In genomic region chr2:122886479-122887130, GRCh38 we compare ENCODE assay signal across 21 cellular contexts.
"Had no signal": no experiment of that assay in that cellular context is flagged by ENCODE, and none has a peak within 500 bp of the region (broad histone marks: within the 10 kb centered on the region; RNA-seq: fewer than 3 reads in every experiment).

No MANE protein-coding gene starts in this region.

- H3K36me3 ChIP-seq: brain microvascular endothelial cell, lower lobe of right lung, sigmoid colon, upper lobe of left lung had no signal

- H3K27me3 ChIP-seq: brain microvascular endothelial cell, sigmoid colon, testis, upper lobe of left lung had no signal

- H3K4me1 ChIP-seq: lower lobe of right lung, testis, upper lobe of left lung had no signal

- H3K4me3 ChIP-seq: lower lobe of right lung, sigmoid colon, testis, upper lobe of left lung had no signal

- DNase-seq: activated CD4-positive, alpha-beta T cell treated with anti-CD3 and anti-CD28 coated beads, Interleukin-2, amount 10 ng/mL, durations not matched to agents 24 days and 14 days; activated CD8-positive, alpha-beta T cell treated with anti-CD3 and anti-CD28 coated beads for 36 hours; activated naive CD4-positive, alpha-beta T cell treated with anti-CD3 and anti-CD28 coated beads for 36 hours; activated naive CD8-positive, alpha-beta T cell treated with anti-CD3 and anti-CD28 coated beads, Interleukin-2, amount 50 U/mL, for 24 hours; activated T-cell treated with anti-CD3 and anti-CD28 coated beads, Interleukin-2, amount 50 U/mL, for 24 hours; aorta; brain microvascular endothelial cell; cerebellar nuclear complex; cortex of kidney; head of caudate nucleus; lower lobe of right lung; occipital lobe; posterior cingulate gyrus; sigmoid colon; stimulated activated CD4-positive, alpha-beta T cell treated with anti-CD3 and anti-CD28 coated beads, Interleukin-4, amount 100 ng/mL, for 4 hours; T-cell; T-helper 9 cell; testis; upper lobe of left lung had no signal

- H3K27ac ChIP-seq: brain microvascular endothelial cell, lower lobe of right lung, testis, upper lobe of left lung had no signal

- ATAC-seq: activated CD8-positive, alpha-beta T cell treated with anti-CD3 and anti-CD28 coated beads for 36 hours; activated naive CD8-positive, alpha-beta T cell treated with anti-CD3 and anti-CD28 coated beads, Interleukin-2, amount 50 U/mL, for 24 hours; lower lobe of right lung; natural killer cell treated with Interleukin-12 subunit alpha and Interleukin-12 subunit beta and Interleukin-15 and Interleukin-18, amount 100 ng/mL, for 72 hours; stimulated activated memory B cell treated with anti-CD40 and anti-IgM and Interleukin-4, amounts not matched to agents 10 μg/mL and 1 μg/mL and 100 μg/mL, for 72 hours; T-cell had no signal

- H3K9me3 ChIP-seq: lower lobe of right lung, sigmoid colon, testis, upper lobe of left lung had no signal
